In genomic region chr6:33586108-33586640, GRCh38 we compare ENCODE assay signal across 8 cellular contexts. TPM values are rescaled to one million over a fixed set of nuclear protein-coding genes. Genes with fewer than 3 reads are reported as not detected.
DNase-seq lines count a peak whose midpoint lies in the region; ATAC-seq and TF ChIP-seq lines count a peak whose summit lies in the region.
"Had no signal": no experiment of that assay in that cellular context is flagged by ENCODE, and none has a peak within 500 bp of the region (broad histone marks: within the 10 kb centered on the region; RNA-seq: fewer than 3 reads in every experiment).

No MANE protein-coding gene starts in this region.

- no peaks in the 10 kb centered on the region for H3K9me3 ChIP-seq in CD8-positive, alpha-beta memory T cell (ENCODE audit: low read length)
- no peaks in the 10 kb centered on the region for H3K9me3 ChIP-seq in HUES64 (ENCODE audit: insufficient read depth, low read depth, low read length)
- no peaks in the 10 kb centered on the region for H3K9me3 ChIP-seq in neural progenitor cell (ENCODE audit: low read depth)

- whole genome bisulfite sequencing in HUES64 = 85% methylated on average over 9 of the region's 9 CpGs

- H3K4me1 ChIP-seq in CD8-positive, alpha-beta memory T cell (ENCODE audit: insufficient read depth, low read length) = peaks cover 13% of the 10 kb centered on the region
- H3K4me1 ChIP-seq in HUES64 (ENCODE audit: insufficient read depth, low read length) (peaks cover 15% of the 10 kb centered on the region), neural progenitor cell (no peaks in the 10 kb centered on the region)

- peak overlapping the region in 3 of 7 donors; percentile 24 to 53 (median 50) for H3K4me3 Mint-ChIP-seq in CD8-positive, alpha-beta memory T cell
- H3K4me3 Mint-ChIP-seq in activated naive CD8-positive, alpha-beta T cell treated with anti-CD3 and anti-CD28 coated beads for 36 hours = peak overlapping the region; percentile 80
- H3K4me3 Mint-ChIP-seq in neural progenitor cell (no peak overlapping the region), osteocyte (ENCODE audit: unreplicated experiment) (no peak overlapping the region)

- H3K27ac Mint-ChIP-seq in CD8-positive, alpha-beta memory T cell = peak overlapping the region; percentile 29 to 96 (median 90)
- H3K27ac Mint-ChIP-seq in activated naive CD8-positive, alpha-beta T cell treated with anti-CD3 and anti-CD28 coated beads for 36 hours = peak overlapping the region; percentile 89
- H3K27ac Mint-ChIP-seq in neural progenitor cell (no peak overlapping the region), osteocyte (ENCODE audit: unreplicated experiment) (no peak overlapping the region)

- peak overlapping the region; percentile 72 for H2AFZ ChIP-seq in neural progenitor cell (replicated peaks)

- no peaks in the 10 kb centered on the region for H4K20me1 ChIP-seq in neural progenitor cell (ENCODE audit: low read depth)

- CTCF ChIA-PET in CD8-positive, alpha-beta memory T cell (lab: Charles Lee) = interaction anchor here (0.6 to 3.9 kb wide), 16 partner anchors 21 to 478 kb away, joined by 3 to 29 read pairs (median 4); partner anchors contain the start of genes ITPR3 and UQCC2

- no peaks in the 10 kb centered on the region for H3K27me3 Mint-ChIP-seq in CD8-positive, alpha-beta memory T cell
- no peaks in the 10 kb centered on the region for H3K27me3 Mint-ChIP-seq in activated naive CD8-positive, alpha-beta T cell treated with anti-CD3 and anti-CD28 coated beads for 36 hours
- H3K27me3 Mint-ChIP-seq in neural progenitor cell (ENCODE audit: insufficient read depth, low read depth) (peaks cover 8% of the 10 kb centered on the region), osteocyte (ENCODE audit: unreplicated experiment) (no peaks in the 10 kb centered on the region)

- no peaks in the 10 kb centered on the region for H3K36me3 Mint-ChIP-seq in CD8-positive, alpha-beta memory T cell
- no peaks in the 10 kb centered on the region for H3K36me3 Mint-ChIP-seq in activated naive CD8-positive, alpha-beta T cell treated with anti-CD3 and anti-CD28 coated beads for 36 hours
- no peaks in the 10 kb centered on the region for H3K36me3 Mint-ChIP-seq in neural progenitor cell
- no peaks in the 10 kb centered on the region for H3K36me3 Mint-ChIP-seq in osteocyte (ENCODE audit: unreplicated experiment)

- no peaks in the 10 kb centered on the region for H3K27me3 ChIP-seq in CD8-positive, alpha-beta memory T cell (ENCODE audit: insufficient read depth, low read length, poor library complexity, severe bottlenecking)
- H3K27me3 ChIP-seq in HUES64 (ENCODE audit: insufficient read depth, low read length) = no peaks in the 10 kb centered on the region
- H3K27me3 ChIP-seq in neural progenitor cell = no peaks in the 10 kb centered on the region
- H3K27me3 ChIP-seq: brain microvascular endothelial cell had no signal

- H3F3A ChIP-seq in neural progenitor cell (ENCODE audit: low read depth) = peaks cover under 1% of the 10 kb centered on the region

- H3K4me3 ChIP-seq in CD8-positive, alpha-beta memory T cell (ENCODE audit: low read length) = peak overlapping the region; percentile 26
- H3K4me3 ChIP-seq in HUES64 (ENCODE audit: low read length) (peak overlapping the region; percentile 24; the same call in 1 of the 2 replicates), neural progenitor cell (no peak overlapping the region)

- POLR2A ChIA-PET in CD8-positive, alpha-beta memory T cell (lab: Charles Lee) = interaction anchor here (1.0 kb wide), 1 partner anchor 35 kb away, joined by 3 read pairs; the partner anchor contains the start of gene ITPR3

- no peak overlapping the region for H3K27ac ChIP-seq in CD8-positive, alpha-beta memory T cell (ENCODE audit: low read depth, low read length)
- H3K27ac ChIP-seq in HUES64 (ENCODE audit: low read depth, low read length) = no peak overlapping the region
- H3K27ac ChIP-seq in neural progenitor cell = no peak overlapping the region
- H3K27ac ChIP-seq: brain microvascular endothelial cell had no signal

- H3K4me1 Mint-ChIP-seq in CD8-positive, alpha-beta memory T cell = peaks cover 14 to 24% (median 16%) of the 10 kb centered on the region in 3 donors
- H3K4me1 Mint-ChIP-seq in activated naive CD8-positive, alpha-beta T cell treated with anti-CD3 and anti-CD28 coated beads for 36 hours = peaks cover 25% of the 10 kb centered on the region
- H3K4me1 Mint-ChIP-seq in neural progenitor cell (peaks cover 6% of the 10 kb centered on the region), osteocyte (ENCODE audit: unreplicated experiment) (peaks cover 19% of the 10 kb centered on the region)

- no peak for DNase-seq in CD8-positive, alpha-beta memory T cell
- no peak for DNase-seq in activated naive CD8-positive, alpha-beta T cell treated with anti-CD3 and anti-CD28 coated beads for 36 hours
- DNase-seq in neural progenitor cell (ENCODE audit: low spot score) (no peak), osteocyte (ENCODE audit: extremely low spot score, unreplicated experiment) (no peak), left lobe of liver (ENCODE audit: low spot score) (no peak), SIG-M5 (lab: John Stamatoyannopoulos, UW) (no peak)

- H3K9ac ChIP-seq in HUES64 (ENCODE audit: low read depth, low read length) (no peak overlapping the region), neural progenitor cell (no peak overlapping the region)

- H3K4me2 ChIP-seq in neural progenitor cell = peak overlapping the region; percentile 51

- ATAC-seq in left lobe of liver = no peak

- no peaks in the 10 kb centered on the region for H3K36me3 ChIP-seq in CD8-positive, alpha-beta memory T cell (ENCODE audit: insufficient read depth, low read length)
- H3K36me3 ChIP-seq in HUES64 (ENCODE audit: insufficient read depth, low read length) = no peaks in the 10 kb centered on the region
- no peaks in the 10 kb centered on the region for H3K36me3 ChIP-seq in neural progenitor cell
- H3K36me3 ChIP-seq: brain microvascular endothelial cell had no signal

- TF ChIP-seq CTCF in neural progenitor cell (IDR thresholded peaks at IDR 0.05) (no peak), osteocyte (IDR thresholded peaks at IDR 0.05) (no peak)

- no peaks in the 10 kb centered on the region for H3K79me2 ChIP-seq in neural progenitor cell (ENCODE audit: low read depth)

- H3K9me3 Mint-ChIP-seq in CD8-positive, alpha-beta memory T cell = no peaks in the 10 kb centered on the region
- no peaks in the 10 kb centered on the region for H3K9me3 Mint-ChIP-seq in activated naive CD8-positive, alpha-beta T cell treated with anti-CD3 and anti-CD28 coated beads for 36 hours
- H3K9me3 Mint-ChIP-seq in neural progenitor cell = no peaks in the 10 kb centered on the region
- no peaks in the 10 kb centered on the region for H3K9me3 Mint-ChIP-seq in osteocyte (ENCODE audit: unreplicated experiment)

RNA-seq across cellular contexts. Expression of gene BAK1, which starts 6.1 kb away (rescaled TPM):
- 10 to 100 TPM; 48.5 to 50.1 TPM for total RNA-seq in CD8-positive, alpha-beta memory T cell
- 43.4 TPM for polyA plus RNA-seq in CD8-positive, alpha-beta memory T cell
- 36.2 TPM for polyA plus RNA-seq in HUES64 (2013, experiment 1 of 2)
- 35.6 TPM for polyA plus RNA-seq in HUES64 (2013, experiment 2 of 2)
- 10 to 100 TPM; 32.0 to 34.3 TPM for total RNA-seq in activated naive CD8-positive, alpha-beta T cell treated with anti-CD3 and anti-CD28 coated beads for 36 hours
- total RNA-seq in neural progenitor cell (ENCODE audit: low replicate concordance) (13.9 and 40.0 TPM in 2 replicates), osteocyte (20.5 and 22.6 TPM in 2 replicates), left lobe of liver (4.8 TPM)

RNA-seq across cellular contexts. Expression of gene ITPR3, which starts 34.9 kb away (rescaled TPM):
- total RNA-seq in CD8-positive, alpha-beta memory T cell = 10 to 100 TPM; 42.0 to 43.3 TPM
- 7.9 TPM for polyA plus RNA-seq in CD8-positive, alpha-beta memory T cell
- polyA plus RNA-seq in HUES64 (2013, experiment 1 of 2) = 11.4 TPM
- polyA plus RNA-seq in HUES64 (2013, experiment 2 of 2) = 12.3 TPM
- total RNA-seq in activated naive CD8-positive, alpha-beta T cell treated with anti-CD3 and anti-CD28 coated beads for 36 hours = 10 to 100 TPM; 35.5 to 36.6 TPM
- total RNA-seq in neural progenitor cell (ENCODE audit: low replicate concordance) = 1.5 and 3.4 TPM in 2 replicates
- total RNA-seq in osteocyte = 21.6 and 22.8 TPM in 2 replicates
- total RNA-seq in left lobe of liver = 1.3 TPM

Comparison
In these comparisons a context has a peak if more than half of its experiments do, and no peak if none do; other contexts are left out.
1. H3K27ac Mint-ChIP-seq: peak in CD8-positive, alpha-beta memory T cell (8 of 8) and activated naive CD8-positive, alpha-beta T cell treated with anti-CD3 and anti-CD28 coated beads for 36 hours (single experiment); none in neural progenitor cell (single experiment) and osteocyte (single experiment).